In genomic region chr1:27601321-27601770, GRCh38 we compare ENCODE assay signal across 8 cellular contexts. TPM values are rescaled to one million over a fixed set of nuclear protein-coding genes. Genes with fewer than 3 reads are reported as not detected.
DNase-seq lines count a peak whose midpoint lies in the region; ATAC-seq and TF ChIP-seq lines count a peak whose summit lies in the region.

No MANE protein-coding gene starts in this region.

- DNase-seq in activated T-cell treated with anti-CD3 and anti-CD28 coated beads, Interleukin-2, amount 50 U/mL, for 4 hours: no peak
- DNase-seq in activated T-cell treated with anti-CD3 and anti-CD28 coated beads, Interleukin-2, amount 50 U/mL, for 1 hour: no peak
- DNase-seq in lower lobe of right lung (no peak), tibial artery (no peak)
- DNase-seq in stimulated activated CD4-positive, alpha-beta T cell treated with anti-CD3 and anti-CD28 coated beads, Interleukin-15, amount 100 ng/mL, for 24 hours: no peak

- H3K4me3 ChIP-seq in lower lobe of right lung (peak overlapping the region; percentile 89), tibial artery (peak overlapping the region; percentile 93 to 99)

- H3K27ac ChIP-seq in lower lobe of right lung: peak overlapping the region; percentile 81
- H3K27ac ChIP-seq in tibial artery: peak overlapping the region; percentile 97 to 99

- H3K4me1 ChIP-seq in lower lobe of right lung (peaks cover 66% of the 10 kb centered on the region), tibial artery (peaks cover 6 to 67% (median 60%) of the 10 kb centered on the region in 4 donors)

- no peaks in the 10 kb centered on the region for H3K27me3 Mint-ChIP-seq in activated T-cell treated with anti-CD3 and anti-CD28 coated beads, Interleukin-2, amount 50 U/mL, for 4 hours (ENCODE audit: low read depth)
- H3K27me3 Mint-ChIP-seq in brain: peaks cover 11% of the 10 kb centered on the region

- ATAC-seq in activated T-cell treated with anti-CD3 and anti-CD28 coated beads, Interleukin-2, amount 50 U/mL, for 4 hours: no peak
- ATAC-seq in lower lobe of right lung (no peak), HG03469 (IDR thresholded peaks at IDR 0.05; ENCODE audit: unreplicated experiment) (no peak), HG03342 (IDR thresholded peaks at IDR 0.05; ENCODE audit: unreplicated experiment) (no peak)

- intact Hi-C loops in lower lobe of right lung (cut with DNase I): no loop called here
- intact Hi-C loops in tibial artery (cut with DNase I; ENCODE audit: low total_unique reads): loop anchor here (5.0 to 10.0 kb wide), 3 partner anchors 44 to 297 kb away; no protein-coding TSS in a partner anchor

- no peaks in the 10 kb centered on the region for H3K36me3 Mint-ChIP-seq in activated T-cell treated with anti-CD3 and anti-CD28 coated beads, Interleukin-2, amount 50 U/mL, for 4 hours (ENCODE audit: insufficient read depth)
- H3K36me3 Mint-ChIP-seq in brain: no peaks in the 10 kb centered on the region

- peak overlapping the region in 4 of 5 experiments; percentile 72 to 95 (median 92) for H3K27ac Mint-ChIP-seq in brain

- H3K27me3 ChIP-seq in lower lobe of right lung (ENCODE audit: low read depth): no peaks in the 10 kb centered on the region
- H3K27me3 ChIP-seq in tibial artery: no peaks in the 10 kb centered on the region

- H3K4me1 Mint-ChIP-seq in activated T-cell treated with anti-CD3 and anti-CD28 coated beads, Interleukin-2, amount 50 U/mL, for 4 hours (ENCODE audit: low read depth): peaks cover 40% of the 10 kb centered on the region
- H3K4me1 Mint-ChIP-seq in brain: peaks cover 18% of the 10 kb centered on the region

- H3K9me3 Mint-ChIP-seq in activated T-cell treated with anti-CD3 and anti-CD28 coated beads, Interleukin-2, amount 50 U/mL, for 4 hours: no peaks in the 10 kb centered on the region
- H3K9me3 Mint-ChIP-seq in brain: no peaks in the 10 kb centered on the region

- no peak for TF ChIP-seq CTCF in brain (conservative IDR thresholded peaks at IDR 0.05)
- no peak for TF ChIP-seq CTCF in lower lobe of right lung (IDR thresholded peaks at IDR 0.05)
- no peak for TF ChIP-seq CTCF in tibial artery (IDR thresholded peaks at IDR 0.05)

- H3K4me3 Mint-ChIP-seq in activated T-cell treated with anti-CD3 and anti-CD28 coated beads, Interleukin-2, amount 50 U/mL, for 4 hours: peak overlapping the region; percentile 68
- H3K4me3 Mint-ChIP-seq in brain: peak overlapping the region in 4 of 5 experiments; percentile 71 to 82 (median 75)

- H3K9me3 ChIP-seq in lower lobe of right lung (no peaks in the 10 kb centered on the region), tibial artery (no peaks in the 10 kb centered on the region)

- no peaks in the 10 kb centered on the region for H3K36me3 ChIP-seq in lower lobe of right lung
- no peaks in the 10 kb centered on the region for H3K36me3 ChIP-seq in tibial artery

RNA-seq across cellular contexts. Expression of gene AHDC1, which starts 2.6 kb away (rescaled TPM):
- total RNA-seq in activated T-cell treated with anti-CD3 and anti-CD28 coated beads, Interleukin-2, amount 50 U/mL, for 4 hours: 1 to 10 TPM; 7.6 to 9.4 (median 8.6) TPM
- 48.8 TPM for polyA plus RNA-seq in brain (ENCODE audit: insufficient read depth, low read depth, low replicate concordance)
- total RNA-seq in lower lobe of right lung: 23.7 TPM

RNA-seq across cellular contexts. Expression of gene FGR, which starts 33.6 kb away (rescaled TPM):
- total RNA-seq in activated T-cell treated with anti-CD3 and anti-CD28 coated beads, Interleukin-2, amount 50 U/mL, for 4 hours: under 1 TPM; 0.08 to 0.65 (median 0.61) TPM
- 2.7 TPM for polyA plus RNA-seq in brain (ENCODE audit: insufficient read depth, low read depth, low replicate concordance)
- total RNA-seq in lower lobe of right lung: 193 TPM

Comparison
In these comparisons a context has a peak if more than half of its experiments do, and no peak if none do; other contexts are left out.
1. RNA of gene FGR, which starts 33.6 kb away (total RNA-seq): 193 TPM in lower lobe of right lung (single experiment); 0.08 to 0.65 TPM in activated T-cell treated with anti-CD3 and anti-CD28 coated beads, Interleukin-2, amount 50 U/mL, for 4 hours; every median in the first group is over 100 times any median in the second.